Comparison of ENCODE assay signal across 8 cellular contexts in genomic region chr12:13534645-13535398, GRCh38.
A peak's percentile ranks its signal among the peaks of the same experiment; 100 is the strongest.
DNase-seq lines count a peak whose midpoint lies in the region; ATAC-seq, FAIRE-seq and TF ChIP-seq lines count a peak whose summit lies in the region.

No MANE protein-coding gene starts in this region.

- no peaks in the 10 kb centered on the region for H3K4me1 ChIP-seq in HepG2 (ENCODE audit: insufficient read depth, low read length)

- peak overlapping the region; percentile 58 for H2AFZ ChIP-seq in HepG2 (ENCODE audit: low read length)

- no peak for TF ChIP-seq POLR2A in HepG2 (IDR thresholded peaks at IDR 0.05; ENCODE audit: insufficient read depth in 1 of 2, low read depth in 2 of 2, low read length in 2 of 2)

- 0 out of 2 replicates have a peak overlapping the region, but pooled peaks have one; percentile 1 for H3K4me2 ChIP-seq in HepG2 (ENCODE audit: low read depth, low read length)

- DNase-seq in DMS53 (lab: John Stamatoyannopoulos, UW), result peak; percentile 92
- DNase-seq in HL-60 (ENCODE audit: low read depth in 1 of 2, low spot score in 1 of 2), result peak; percentile 6 to 30
- peak; percentile 31 for DNase-seq in RPMI7951 (ENCODE audit: low read depth)
- peak; percentile 15 for DNase-seq in cerebellum (ENCODE audit: low spot score)
- DNase-seq in HepG2 (ENCODE audit: low spot score), result peak; percentile 39
- DNase-seq in stimulated activated CD8-positive, alpha-beta memory T cell treated with anti-CD3 and anti-CD28 coated beads, Interleukin-12 subunit alpha, Interleukin-12 subunit beta, amount 100 ng/mL, for 24 hours (ENCODE audit: extremely low read depth), result peak; percentile 1

- no peak for TF ChIP-seq RAD21 in HepG2 (CRISPR knock-in tag; IDR thresholded peaks at IDR 0.05)

- H3K4me3 ChIP-seq in HL-60 (replicated peaks; ENCODE audit: insufficient read depth, low read length) (no peak overlapping the region), HepG2 (replicated peaks in 1 of 3; ENCODE audit: insufficient read depth in 1 of 3, low read depth in 2 of 3, low read length in 3 of 3) (no peak overlapping the region)

- no peaks in the 10 kb centered on the region for H4K20me1 ChIP-seq in HepG2 (ENCODE audit: insufficient read depth, low read length)

- POLR2A ChIA-PET in HepG2 (lab: Yijun Ruan, JAX), result no interaction called here

- no TSS peak for BruUV-seq in HepG2 (replicated peaks; lab: Mats Ljungman, UMichigan)

- CTCF ChIA-PET in HepG2 (lab: Yijun Ruan, JAX; ENCODE audit: low intra/inter-chr PET ratio, low total read pairs), result no interaction called here

- intact Hi-C loops in HepG2 (cut with micrococcal nuclease; ENCODE audit: unreplicated experiment), result loop anchor here (10.0 kb wide), 1 partner anchor 130 kb away; no protein-coding TSS in a partner anchor

- H3K27me3 ChIP-seq in HL-60 (ENCODE audit: insufficient read depth, poor library complexity, severe bottlenecking) (no peaks in the 10 kb centered on the region), HepG2 (ENCODE audit: control insufficient read depth in 1 of 2, insufficient read depth in 2 of 2, low read length in 2 of 2) (no peaks in the 10 kb centered on the region)

- TF ChIP-seq EP300 in HepG2 (IDR thresholded peaks at IDR 0.05; ENCODE audit: low read depth in 2 of 2, low read length in 2 of 2) (no peak), HepG2 (CRISPR knock-in tag; IDR thresholded peaks at IDR 0.05; ENCODE audit: borderline replicate concordance) (no peak)

- ATAC-seq in HepG2 (peak; percentile 77), HG03139 (IDR thresholded peaks at IDR 0.05; ENCODE audit: unreplicated experiment) (no peak), GM19455 (IDR thresholded peaks at IDR 0.05; ENCODE audit: unreplicated experiment) (no peak)

- no peaks in the 10 kb centered on the region for H3K36me3 ChIP-seq in HepG2 (replicated peaks in 1 of 2; ENCODE audit: control insufficient read depth in 1 of 2, insufficient read depth in 2 of 2, low read length in 2 of 2)

- H3K27ac ChIP-seq in HL-60 (replicated peaks) (no peak overlapping the region), HepG2 (ENCODE audit: extremely low read length, insufficient read depth, low read length) (no peak overlapping the region)

- no peak overlapping the region for H3K9ac ChIP-seq in HepG2 (ENCODE audit: insufficient read depth, low read depth, low read length)

- in situ Hi-C loops in HepG2 (cut with HindIII; ENCODE audit: extremely low pct_ligation_motif_present, low pct_unique_long_range_greater_than_20kb), result loop anchor here (10.0 kb wide), 1 partner anchor 260 kb away; no protein-coding TSS in a partner anchor

- WGBS in HepG2 (ENCODE audit: low lambda C conversion rate), result 13% methylated on average over 8 of the region's 8 CpGs

- H3K79me2 ChIP-seq in HepG2 (ENCODE audit: insufficient read depth, low read length), result no peaks in the 10 kb centered on the region

- TF ChIP-seq CTCF in HL-60 (IDR thresholded peaks at IDR 0.05; ENCODE audit: insufficient read depth, low read length), result peak; percentile 85
- peak; percentile 65 for TF ChIP-seq CTCF in HepG2 (CRISPR knock-in tag; IDR thresholded peaks at IDR 0.05)

- no peaks in the 10 kb centered on the region for H3K9me3 ChIP-seq in HepG2 (ENCODE audit: low read length)

- no peak for FAIRE-seq in HepG2 (lab: Jason Lieb, UNC)

TF ChIP-seq in HepG2, 621 proteins besides CTCF, POLR2A, EP300 and RAD21:
- TF ChIP-seq HNF1B (CRISPR knock-in tag; IDR thresholded peaks at IDR 0.05) (no peak), STAG1 (CRISPR knock-in tag; IDR thresholded peaks at IDR 0.05) (peak; percentile 50), XRCC5 (optimal IDR thresholded peaks at IDR 0.05; ENCODE audit: low read length) (peak; percentile 51), CREB3 (CRISPR knock-in tag; IDR thresholded peaks at IDR 0.05) (no peak), ZNF563 (CRISPR knock-in tag; IDR thresholded peaks at IDR 0.05) (peak; percentile 51; the same call in 1 of the 2 replicates), SMC3 (IDR thresholded peaks at IDR 0.05; ENCODE audit: low read length) (peak; percentile 52; the same call in 1 of the 2 replicates), ZNF20 (CRISPR knock-in tag; IDR thresholded peaks at IDR 0.05) (no peak)

Comparison
In these comparisons a context has a peak if more than half of its experiments do, and no peak if none do; other contexts are left out.
1. DNase-seq: peak in every context shown above with its lines; median percentile 92 in DMS53; 39 in HepG2; 31 in RPMI7951; 18 in HL-60; 15 in cerebellum; 1 in stimulated activated CD8-positive, alpha-beta memory T cell treated with anti-CD3 and anti-CD28 coated beads, Interleukin-12 subunit alpha, Interleukin-12 subunit beta, amount 100 ng/mL, for 24 hours.